In the genomic region with DNA sequence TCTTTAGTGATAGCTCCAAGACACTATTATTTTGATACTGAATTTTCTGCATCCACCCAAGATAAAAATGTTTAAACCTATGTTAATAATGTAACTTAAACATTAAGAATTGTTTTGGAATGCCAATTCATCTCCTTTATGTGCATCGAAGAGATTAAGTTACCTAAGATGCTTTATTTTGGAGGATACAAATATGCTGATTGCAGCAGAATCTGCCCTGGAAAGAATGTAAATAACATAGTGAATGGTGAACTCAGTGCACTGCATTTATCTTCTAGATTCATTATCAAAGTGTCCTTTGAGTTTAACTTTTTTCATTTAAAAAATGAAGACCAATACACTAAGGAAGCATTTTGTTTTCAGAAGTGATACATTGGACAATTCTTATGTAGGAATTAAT, we compare ENCODE assay signal across 29 cellular contexts.
"Had no signal": no experiment of that assay in that cellular context is flagged by ENCODE, and none has a peak within 500 bp of the region (broad histone marks: within the 10 kb centered on the region; RNA-seq: fewer than 3 reads in every experiment).

No MANE protein-coding gene starts in this region.

- H3K4me1 ChIP-seq: colonic mucosa, esophagus muscularis mucosa, esophagus squamous epithelium, foreskin keratinocyte, gastrocnemius medialis, gastroesophageal sphincter, heart left ventricle, heart right ventricle had no signal

- H3K27ac Mint-ChIP-seq: dendritic cell treated with granulocyte-macrophage colony-stimulating factor and Interleukin-4, amounts not matched to agents 40 ng/mL and 50 ng/mL, for 4 days; effector memory CD8-positive, alpha-beta T cell; endodermal cell had no signal

- H3K4me3 ChIP-seq: colonic mucosa, coronary artery, dorsolateral prefrontal cortex, esophagus muscularis mucosa, esophagus squamous epithelium, gastrocnemius medialis, gastroesophageal sphincter, heart left ventricle, heart right ventricle had no signal

- ATAC-seq: effector memory CD8-positive, alpha-beta T cell; esophagus mucosa; foreskin keratinocyte; gastrocnemius medialis; gastroesophageal sphincter; heart left ventricle; heart right ventricle had no signal

- H3K27ac ChIP-seq: colonic mucosa, coronary artery, dorsolateral prefrontal cortex, epithelial cell of prostate, esophagus muscularis mucosa, esophagus squamous epithelium, foreskin keratinocyte, gastrocnemius medialis, gastroesophageal sphincter, heart left ventricle, heart right ventricle had no signal

- FAIRE-seq: colon, endometrium, endothelial cell of umbilical vein, frontal cortex had no signal

- H3K36me3 ChIP-seq: colonic mucosa, esophagus muscularis mucosa, esophagus squamous epithelium, gastrocnemius medialis, gastroesophageal sphincter, heart left ventricle, heart right ventricle had no signal

- H3K27me3 Mint-ChIP-seq: dendritic cell treated with granulocyte-macrophage colony-stimulating factor and Interleukin-4, amounts not matched to agents 40 ng/mL and 50 ng/mL, for 4 days; effector memory CD8-positive, alpha-beta T cell had no signal

- H3K9me3 ChIP-seq: colonic mucosa, esophagus muscularis mucosa, esophagus squamous epithelium, gastrocnemius medialis, gastroesophageal sphincter had no signal

- H3K27me3 ChIP-seq: colonic mucosa, esophagus muscularis mucosa, esophagus squamous epithelium, foreskin keratinocyte, gastrocnemius medialis, gastroesophageal sphincter, heart left ventricle, heart right ventricle had no signal

- DNase-seq: colonic mucosa; cortex of kidney; dermis blood vessel endothelial cell; dorsolateral prefrontal cortex; effector CD4-positive, alpha-beta T cell; effector CD8-positive, alpha-beta T cell; effector memory CD4-positive, alpha-beta T cell; effector memory CD8-positive, alpha-beta T cell; endodermal cell; erythroblast; esophagus squamous epithelium; foreskin fibroblast; foreskin keratinocyte; foreskin melanocyte; gastrocnemius medialis; glutamatergic neuron; head of caudate nucleus; heart left ventricle; heart right ventricle had no signal

- H3K4me3 Mint-ChIP-seq: dendritic cell treated with granulocyte-macrophage colony-stimulating factor and Interleukin-4, amounts not matched to agents 40 ng/mL and 50 ng/mL, for 4 days; effector memory CD8-positive, alpha-beta T cell; endodermal cell had no signal

- H3K4me1 Mint-ChIP-seq: endodermal cell had no signal
